1 cellular context compared by ENCODE assay signal in the genomic region with DNA sequence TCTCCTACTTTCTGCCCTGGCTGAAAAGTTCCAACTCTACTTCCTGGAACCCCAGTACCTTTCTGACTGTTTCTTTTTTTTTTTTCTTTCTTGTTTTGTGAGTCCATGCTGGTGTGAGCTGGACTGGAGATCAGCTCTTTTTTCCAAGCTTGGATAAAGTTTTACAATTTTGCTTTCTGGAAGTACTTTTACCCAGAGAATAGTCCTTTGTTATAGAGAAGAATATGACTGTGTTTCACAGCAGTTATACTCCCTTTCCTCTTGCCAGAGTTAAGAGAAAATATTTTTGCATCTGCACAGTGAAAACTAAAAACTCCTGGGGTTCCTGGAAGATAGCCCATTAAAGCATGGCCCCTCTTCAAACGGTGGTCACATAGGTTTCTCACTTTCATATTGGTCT.
TF ChIP-seq lines count a peak whose summit lies in the region.

No MANE protein-coding gene starts in this region.

TF ChIP-seq in GM23338, 12 proteins besides CTCF, POLR2A, EP300 and RAD21 (continued from another document):
- TF ChIP-seq ZNF462 (CRISPR knock-in tag; IDR thresholded peaks at IDR 0.05) (no peak), POLR2AphosphoS5 (IDR thresholded peaks at IDR 0.05; ENCODE audit: low read depth) (no peak), ZNF114 (CRISPR knock-in tag; IDR thresholded peaks at IDR 0.05) (no peak)
